Comparison of ENCODE assay signal across 29 cellular contexts in the genomic region with DNA sequence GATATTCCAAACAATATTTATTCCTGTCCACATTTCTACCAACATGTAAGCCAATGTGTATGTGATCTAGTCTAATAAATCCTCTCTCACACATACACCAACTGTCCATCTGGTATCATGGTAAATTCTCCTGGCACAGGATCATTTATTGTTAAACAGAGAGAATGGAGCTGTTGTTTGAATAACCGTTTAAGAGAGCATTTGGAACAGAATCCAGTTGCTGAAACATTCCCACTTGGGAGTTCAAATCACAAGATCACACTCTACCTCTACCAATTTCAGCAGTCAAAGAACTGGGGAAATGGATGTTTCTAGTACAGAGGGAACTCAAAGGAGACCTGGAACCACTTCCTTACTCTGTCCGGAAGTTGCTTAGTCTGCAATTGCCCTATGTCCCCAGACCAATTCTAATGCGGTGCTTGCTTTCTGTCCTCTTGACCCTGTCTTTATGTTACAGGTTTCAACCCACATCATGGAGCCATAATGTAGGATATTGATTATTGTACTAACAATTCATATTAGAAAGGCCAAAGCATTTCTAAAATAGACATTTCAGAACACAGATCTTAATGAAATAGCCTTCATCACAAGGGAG.
A peak's percentile ranks its signal among the peaks of the same experiment; 100 is the strongest.
DNase-seq lines count a peak whose midpoint lies in the region; ATAC-seq and TF ChIP-seq lines count a peak whose summit lies in the region.
"Had no signal": no experiment of that assay in that cellular context is flagged by ENCODE, and none has a peak within 500 bp of the region (broad histone marks: within the 10 kb centered on the region; RNA-seq: fewer than 3 reads in every experiment).

No MANE protein-coding gene starts in this region.

- H3K36me3 ChIP-seq in left ventricle myocardium inferior (peaks cover 5% of the 10 kb centered on the region), neutrophil (no peaks in the 10 kb centered on the region)
- H3K36me3 ChIP-seq: adrenal gland, BE2C had no signal

- peaks cover 8% of the 10 kb centered on the region for H3K9me3 Mint-ChIP-seq in T-helper 2 cell treated with Interferon-gamma antibody and Interleukin-4, amounts not matched to agents 5 μg/mL and 100 μg/mL, for 36 hours
- H3K9me3 Mint-ChIP-seq: natural killer cell treated with Interleukin-12 subunit alpha and Interleukin-12 subunit beta and Interleukin-15 and Interleukin-18, amount 100 ng/mL, for 72 hours had no signal

- ATAC-seq in Right ventricle myocardium superior (ENCODE audit: poor library complexity) (no peak), foreskin keratinocyte (no peak), HG02885 (IDR thresholded peaks at IDR 0.05; ENCODE audit: poor library complexity, unreplicated experiment) (no peak), HG02852 (IDR thresholded peaks at IDR 0.05; ENCODE audit: unreplicated experiment) (no peak)
- ATAC-seq: A549; body of pancreas; natural killer cell treated with Interleukin-12 subunit alpha and Interleukin-12 subunit beta and Interleukin-15 and Interleukin-18, amount 100 ng/mL, for 72 hours had no signal

- H3K27ac ChIP-seq in left ventricle myocardium inferior (replicated peaks): peak overlapping the region; percentile 71
- peak overlapping the region; percentile 96 for H3K27ac ChIP-seq in foreskin keratinocyte
- peak overlapping the region; percentile 39 for H3K27ac ChIP-seq in neutrophil
- H3K27ac ChIP-seq: A549, adrenal gland, body of pancreas, HL-60 had no signal

- H3K9me3 ChIP-seq in left ventricle myocardium inferior (replicated peaks) (no peaks in the 10 kb centered on the region), neutrophil (no peaks in the 10 kb centered on the region)
- H3K9me3 ChIP-seq: A549, adrenal gland, BE2C, body of pancreas had no signal

- H3K27me3 Mint-ChIP-seq in T-helper 2 cell treated with Interferon-gamma antibody and Interleukin-4, amounts not matched to agents 5 μg/mL and 100 μg/mL, for 36 hours (ENCODE audit: low read depth): no peaks in the 10 kb centered on the region
- H3K27me3 Mint-ChIP-seq: activated CD4-positive, alpha-beta memory T cell treated with anti-CD3 and anti-CD28 coated beads, Interleukin-2, amount 10 ng/mL, durations not matched to agents 7 days and 5 days; natural killer cell treated with Interleukin-12 subunit alpha and Interleukin-12 subunit beta and Interleukin-15 and Interleukin-18, amount 100 ng/mL, for 72 hours had no signal

- peaks cover 16% of the 10 kb centered on the region for H3K4me1 ChIP-seq in left ventricle myocardium inferior
- peaks cover 48% of the 10 kb centered on the region for H3K4me1 ChIP-seq in foreskin keratinocyte
- H3K4me1 ChIP-seq in neutrophil (ENCODE audit: control insufficient read depth in 1 of 2, insufficient read depth in 1 of 2, low read depth in 1 of 2, low read length in 1 of 2): peaks cover 3 to 24% of the 10 kb centered on the region in 2 experiments
- H3K4me1 ChIP-seq: A549, adrenal gland, BE2C, body of pancreas had no signal

- H3K4me1 Mint-ChIP-seq in T-helper 2 cell treated with Interferon-gamma antibody and Interleukin-4, amounts not matched to agents 5 μg/mL and 100 μg/mL, for 36 hours (ENCODE audit: low read depth): no peaks in the 10 kb centered on the region
- H3K4me1 Mint-ChIP-seq: activated CD4-positive, alpha-beta memory T cell treated with anti-CD3 and anti-CD28 coated beads, Interleukin-2, amount 10 ng/mL, durations not matched to agents 7 days and 5 days had no signal

- H3K4me3 ChIP-seq in left ventricle myocardium inferior (no peak overlapping the region), neutrophil (ENCODE audit: low read depth in 1 of 2, low read length in 1 of 2) (no peak overlapping the region)
- H3K4me3 ChIP-seq: A549, adrenal gland, body of pancreas had no signal

- TF ChIP-seq CTCF in left ventricle myocardium inferior (IDR thresholded peaks at IDR 0.05; ENCODE audit: borderline replicate concordance) (no peak), foreskin keratinocyte (conservative IDR thresholded peaks at IDR 0.05) (no peak), neutrophil (IDR thresholded peaks at IDR 0.05) (no peak)

- no peak overlapping the region for H3K4me3 Mint-ChIP-seq in T-helper 2 cell treated with Interferon-gamma antibody and Interleukin-4, amounts not matched to agents 5 μg/mL and 100 μg/mL, for 36 hours
- H3K4me3 Mint-ChIP-seq: activated CD4-positive, alpha-beta memory T cell treated with anti-CD3 and anti-CD28 coated beads, Interleukin-2, amount 10 ng/mL, durations not matched to agents 7 days and 5 days; activated T-helper 1 cell treated with anti-CD3 and anti-CD28 coated beads, Interleukin-12 subunit alpha, Interleukin-12 subunit beta, Interleukin-2, Interleukin-4 antibody, amounts not matched to agents 30 ng/mL and 10 ng/mL and 1 ng/mL, durations not matched to agents 14 hours and 24 hours and 36 hours; natural killer cell treated with Interleukin-12 subunit alpha and Interleukin-12 subunit beta and Interleukin-15 and Interleukin-18, amount 100 ng/mL, for 72 hours had no signal

- H3K27me3 ChIP-seq in left ventricle myocardium inferior (ENCODE audit: low read depth) (no peaks in the 10 kb centered on the region), foreskin keratinocyte (no peaks in the 10 kb centered on the region), neutrophil (no peaks in the 10 kb centered on the region)
- H3K27me3 ChIP-seq: adrenal gland, BE2C, body of pancreas had no signal

- no peak overlapping the region for H3K27ac Mint-ChIP-seq in T-helper 2 cell treated with Interferon-gamma antibody and Interleukin-4, amounts not matched to agents 5 μg/mL and 100 μg/mL, for 36 hours
- H3K27ac Mint-ChIP-seq: activated CD4-positive, alpha-beta memory T cell treated with anti-CD3 and anti-CD28 coated beads, Interleukin-2, amount 10 ng/mL, durations not matched to agents 7 days and 5 days; activated T-helper 1 cell treated with anti-CD3 and anti-CD28 coated beads, Interleukin-12 subunit alpha, Interleukin-12 subunit beta, Interleukin-2, Interleukin-4 antibody, amounts not matched to agents 30 ng/mL and 10 ng/mL and 1 ng/mL, durations not matched to agents 14 hours and 24 hours and 36 hours; natural killer cell treated with Interleukin-12 subunit alpha and Interleukin-12 subunit beta and Interleukin-15 and Interleukin-18, amount 100 ng/mL, for 72 hours had no signal

- intact Hi-C loops in left ventricle myocardium inferior (cut with micrococcal nuclease) (no loop called here), Right ventricle myocardium superior (cut with DNase I) (no loop called here)

- DNase-seq in left ventricle myocardium inferior (no peak), Right ventricle myocardium superior (no peak), foreskin keratinocyte (peak in 1 of 2 donors; percentile 9), NAMALWA (ENCODE audit: low spot score) (no peak)
- no peak for DNase-seq in T-helper 2 cell treated with Interferon-gamma antibody and Interleukin-4, amounts not matched to agents 5 μg/mL and 100 μg/mL, for 36 hours (ENCODE audit: low spot score)
- DNase-seq: activated CD4-positive, alpha-beta memory T cell treated with anti-CD3 and anti-CD28 coated beads, Interleukin-2, amount 10 ng/mL, durations not matched to agents 7 days and 5 days; activated CD4-positive, alpha-beta T cell treated with anti-CD3 and anti-CD28 coated beads for 1 hour; activated CD8-positive, alpha-beta memory T cell treated with anti-CD3 and anti-CD28 coated beads, Interleukin-2, amount 50 U/mL, for 4 hours; activated naive CD4-positive, alpha-beta T cell treated with Interleukin-2 at 50 U/mL for 16 hours; adrenal gland; BE2C; body of pancreas; cerebellar nuclear complex; H7; KG1; kidney; NCI-H1105; NCI-H187 treated with DMSO at 0.1 percent for 48 hours; NCI-H524; SHP77; stimulated activated naive CD4-positive, alpha-beta T cell; T-helper 2 cell had no signal

- no peaks in the 10 kb centered on the region for H3K36me3 Mint-ChIP-seq in T-helper 2 cell treated with Interferon-gamma antibody and Interleukin-4, amounts not matched to agents 5 μg/mL and 100 μg/mL, for 36 hours (ENCODE audit: low read depth)
- H3K36me3 Mint-ChIP-seq: natural killer cell treated with Interleukin-12 subunit alpha and Interleukin-12 subunit beta and Interleukin-15 and Interleukin-18, amount 100 ng/mL, for 72 hours had no signal

Comparison
In these comparisons a context has a peak if more than half of its experiments do, and no peak if none do; other contexts are left out.
1. H3K27ac ChIP-seq: peak in every context shown above with its lines; median percentile 96 in foreskin keratinocyte; 71 in left ventricle myocardium inferior; 39 in neutrophil.